1 cellular context compared by ENCODE assay signal in the genomic region with DNA sequence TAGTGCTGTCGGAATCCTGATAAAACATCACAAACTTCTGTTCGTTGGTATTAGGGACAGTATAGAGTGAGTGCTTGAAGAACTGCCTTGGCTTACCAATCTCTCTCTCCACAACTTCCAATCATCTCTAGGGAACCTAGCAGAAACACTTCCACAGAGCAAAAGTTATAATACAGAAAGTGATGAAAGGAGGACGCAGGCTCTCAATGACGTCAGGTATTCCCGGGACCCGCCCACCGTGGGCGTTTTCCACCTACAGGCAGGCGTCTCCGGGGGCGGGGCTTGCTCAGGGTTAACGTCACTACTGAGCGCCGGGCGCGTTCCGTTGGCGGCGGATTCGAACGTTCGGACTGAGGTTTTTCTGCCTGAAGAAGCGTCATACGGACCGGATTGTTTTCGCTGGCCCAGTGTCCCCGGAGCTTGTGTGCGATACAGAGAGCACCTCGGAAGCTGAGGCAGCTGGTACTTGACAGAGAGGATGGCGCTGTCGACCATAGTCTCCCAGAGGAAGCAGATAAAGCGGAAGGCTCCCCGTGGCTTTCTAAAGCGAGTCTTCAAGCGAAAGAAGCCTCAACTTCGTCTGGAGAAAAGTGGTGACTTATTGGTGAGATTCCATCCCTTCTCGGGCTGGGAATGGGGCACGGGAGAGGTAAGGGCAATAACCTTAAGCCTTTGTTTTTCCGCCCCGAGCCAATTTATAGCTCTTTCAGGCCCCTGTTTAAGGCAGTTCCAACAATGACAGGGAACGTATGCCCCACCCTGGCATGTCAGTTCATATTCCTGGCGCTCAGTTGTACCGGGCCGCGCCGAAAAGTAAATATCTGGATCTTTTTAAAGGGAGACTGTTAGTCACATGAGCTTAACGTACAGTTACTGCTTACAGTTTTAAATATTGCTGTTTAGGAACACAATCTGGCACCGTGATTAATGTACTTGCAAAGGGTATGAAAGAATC.
A peak's percentile ranks its signal among the peaks of the same experiment; 100 is the strongest.
TF ChIP-seq lines count a peak whose summit lies in the region.

Gene CENPW (plus strand): TSS at position 320 of the 955 bp plus-strand sequence. CDS start 159 bp downstream, at position 479.

TF ChIP-seq in HepG2, 621 proteins besides CTCF, POLR2A, EP300 and RAD21 (continued from another document and continues in another):
- TF ChIP-seq ZBTB40 (IDR thresholded peaks at IDR 0.05) (no peak), ZBTB40 (CRISPR knock-in tag; IDR thresholded peaks at IDR 0.05) (no peak), THAP8 (CRISPR knock-in tag; IDR thresholded peaks at IDR 0.05; ENCODE audit: borderline replicate concordance) (no peak), NCOR1 (IDR thresholded peaks at IDR 0.05; ENCODE audit: borderline replicate concordance, low read length) (no peak), ZNF672 (CRISPR knock-in tag; IDR thresholded peaks at IDR 0.05) (no peak), PLRG1 (conservative IDR thresholded peaks at IDR 0.05) (no peak), KAT2B (IDR thresholded peaks at IDR 0.05; ENCODE audit: borderline replicate concordance, low read depth, low read length) (no peak), MEF2D (CRISPR knock-in tag; IDR thresholded peaks at IDR 0.05) (peak; percentile 72; the same call in 1 of the 2 replicates), CBX1 (IDR thresholded peaks at IDR 0.05; ENCODE audit: low read depth) (peak; percentile 89), ZBTB33 (CRISPR knock-in tag; IDR thresholded peaks at IDR 0.05) (no peak), ZC3H13 (CRISPR knock-in tag; IDR thresholded peaks at IDR 0.05) (no peak), ZSCAN21 (CRISPR knock-in tag; IDR thresholded peaks at IDR 0.05; ENCODE audit: borderline replicate concordance) (peak; percentile 78), SRSF1 (optimal IDR thresholded peaks at IDR 0.05; ENCODE audit: low read depth, low read length) (peak; percentile 64), ATF1 (CRISPR knock-in tag; IDR thresholded peaks at IDR 0.05) (peak; percentile 99), KDM5A (IDR thresholded peaks at IDR 0.05; ENCODE audit: borderline replicate concordance, low read length) (peak; percentile 99), ZUFSP (CRISPR knock-in tag; IDR thresholded peaks at IDR 0.05; ENCODE audit: borderline replicate concordance) (no peak), CHD4 (IDR thresholded peaks at IDR 0.05; ENCODE audit: borderline replicate concordance, low read length) (no peak), AHR (CRISPR knock-in tag; IDR thresholded peaks at IDR 0.05) (0 out of 2 replicates have a peak, but pooled peaks have one; percentile 78), ZNF776 (CRISPR knock-in tag; IDR thresholded peaks at IDR 0.05) (no peak), MIER3 (CRISPR knock-in tag; IDR thresholded peaks at IDR 0.05; ENCODE audit: borderline replicate concordance) (peak; percentile 39; the same call in 1 of the 2 replicates), SUZ12 (IDR thresholded peaks at IDR 0.05; ENCODE audit: low read depth, low read length) (no peak), MED13 (CRISPR knock-in tag; IDR thresholded peaks at IDR 0.05) (peak; percentile 51; the same call in 1 of the 2 replicates), MEIS1 (CRISPR knock-in tag; IDR thresholded peaks at IDR 0.05; ENCODE audit: borderline replicate concordance) (no peak; the same call in 1 of the 2 replicates), ZNF597 (CRISPR knock-in tag; IDR thresholded peaks at IDR 0.05) (no peak), ZNF331 (CRISPR knock-in tag; IDR thresholded peaks at IDR 0.05) (peak; percentile 72), SP2 (CRISPR knock-in tag; IDR thresholded peaks at IDR 0.05) (no peak), ZSCAN30 (CRISPR knock-in tag; IDR thresholded peaks at IDR 0.05) (no peak), MAFK (conservative IDR thresholded peaks at IDR 0.05 in 1 of 2, IDR thresholded peaks at IDR 0.05 in 1 of 2; ENCODE audit: low read length in 2 of 2) (0 out of 4 replicates have a peak, but pooled peaks of 1 of the 2 experiments have one; percentile 1), NFE2 (CRISPR knock-in tag; IDR thresholded peaks at IDR 0.05) (peak; percentile 45; the same call in 1 of the 2 replicates), ISX (CRISPR knock-in tag; conservative IDR thresholded peaks at IDR 0.05) (no peak)
- TF ChIP-seq, protein P1, sequence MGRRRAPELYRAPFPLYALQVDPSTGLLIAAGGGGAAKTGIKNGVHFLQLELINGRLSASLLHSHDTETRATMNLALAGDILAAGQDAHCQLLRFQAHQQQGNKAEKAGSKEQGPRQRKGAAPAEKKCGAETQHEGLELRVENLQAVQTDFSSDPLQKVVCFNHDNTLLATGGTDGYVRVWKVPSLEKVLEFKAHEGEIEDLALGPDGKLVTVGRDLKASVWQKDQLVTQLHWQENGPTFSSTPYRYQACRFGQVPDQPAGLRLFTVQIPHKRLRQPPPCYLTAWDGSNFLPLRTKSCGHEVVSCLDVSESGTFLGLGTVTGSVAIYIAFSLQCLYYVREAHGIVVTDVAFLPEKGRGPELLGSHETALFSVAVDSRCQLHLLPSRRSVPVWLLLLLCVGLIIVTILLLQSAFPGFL (CRISPR knock-in tag; IDR thresholded peaks at IDR 0.05): peak; percentile 62; the same call in 1 of the 2 replicates
- TF ChIP-seq, protein P2, sequence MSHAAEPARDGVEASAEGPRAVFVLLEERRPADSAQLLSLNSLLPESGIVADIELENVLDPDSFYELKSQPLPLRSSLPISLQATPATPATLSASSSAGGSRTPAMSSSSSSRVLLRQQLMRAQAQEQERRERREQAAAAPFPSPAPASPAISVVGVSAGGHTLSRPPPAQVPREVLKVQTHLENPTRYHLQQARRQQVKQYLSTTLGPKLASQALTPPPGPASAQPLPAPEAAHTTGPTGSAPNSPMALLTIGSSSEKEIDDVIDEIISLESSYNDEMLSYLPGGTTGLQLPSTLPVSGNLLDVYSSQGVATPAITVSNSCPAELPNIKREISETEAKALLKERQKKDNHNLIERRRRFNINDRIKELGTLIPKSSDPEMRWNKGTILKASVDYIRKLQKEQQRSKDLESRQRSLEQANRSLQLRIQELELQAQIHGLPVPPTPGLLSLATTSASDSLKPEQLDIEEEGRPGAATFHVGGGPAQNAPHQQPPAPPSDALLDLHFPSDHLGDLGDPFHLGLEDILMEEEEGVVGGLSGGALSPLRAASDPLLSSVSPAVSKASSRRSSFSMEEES (CRISPR knock-in tag; IDR thresholded peaks at IDR 0.05): no peak
- TF ChIP-seq, protein P3, sequence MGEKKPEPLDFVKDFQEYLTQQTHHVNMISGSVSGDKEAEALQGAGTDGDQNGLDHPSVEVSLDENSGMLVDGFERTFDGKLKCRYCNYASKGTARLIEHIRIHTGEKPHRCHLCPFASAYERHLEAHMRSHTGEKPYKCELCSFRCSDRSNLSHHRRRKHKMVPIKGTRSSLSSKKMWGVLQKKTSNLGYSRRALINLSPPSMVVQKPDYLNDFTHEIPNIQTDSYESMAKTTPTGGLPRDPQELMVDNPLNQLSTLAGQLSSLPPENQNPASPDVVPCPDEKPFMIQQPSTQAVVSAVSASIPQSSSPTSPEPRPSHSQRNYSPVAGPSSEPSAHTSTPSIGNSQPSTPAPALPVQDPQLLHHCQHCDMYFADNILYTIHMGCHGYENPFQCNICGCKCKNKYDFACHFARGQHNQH (CRISPR knock-in tag; IDR thresholded peaks at IDR 0.05): peak; percentile 82
- TF ChIP-seq, protein P4, sequence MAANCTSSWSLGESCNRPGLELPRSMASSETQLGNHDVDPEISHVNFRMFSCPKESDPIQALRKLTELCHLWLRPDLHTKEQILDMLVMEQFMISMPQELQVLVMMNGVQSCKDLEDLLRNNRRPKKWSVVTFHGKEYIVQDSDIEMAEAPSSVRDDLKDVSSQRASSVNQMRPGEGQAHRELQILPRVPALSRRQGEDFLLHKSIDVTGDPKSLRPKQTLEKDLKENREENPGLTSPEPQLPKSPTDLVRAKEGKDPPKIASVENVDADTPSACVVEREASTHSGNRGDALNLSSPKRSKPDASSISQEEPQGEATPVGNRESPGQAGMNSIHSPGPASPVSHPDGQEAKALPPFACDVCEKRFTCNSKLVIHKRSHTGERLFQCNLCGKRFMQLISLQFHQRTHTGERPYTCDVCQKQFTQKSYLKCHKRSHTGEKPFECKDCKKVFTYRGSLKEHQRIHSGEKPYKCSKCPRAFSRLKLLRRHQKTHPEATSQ (CRISPR knock-in tag; IDR thresholded peaks at IDR 0.05; ENCODE audit: borderline replicate concordance): no peak
